Comparison of ENCODE assay signal across 13 cellular contexts in genomic region chr15:31300981-31301686, GRCh38. TPM values are rescaled to one million over a fixed set of nuclear protein-coding genes. Genes with fewer than 3 reads are reported as not detected.
DNase-seq lines count a peak whose midpoint lies in the region; ATAC-seq, FAIRE-seq and TF ChIP-seq lines count a peak whose summit lies in the region.
"Had no signal": no experiment of that assay in that cellular context is flagged by ENCODE, and none has a peak within 500 bp of the region (broad histone marks: within the 10 kb centered on the region; RNA-seq: fewer than 3 reads in every experiment).

No MANE protein-coding gene starts in this region.

- no peak overlapping the region for H3K4me3 Mint-ChIP-seq in endodermal cell
- H3K4me3 Mint-ChIP-seq: activated T-helper 17 cell treated with anti-CD3 and anti-CD28 coated beads, Interleukin-2, amount 50 U/mL, for 72 hours had no signal

- FAIRE-seq in urothelium cell line (lab: Jason Lieb, UNC), result no peak
- FAIRE-seq: bronchial epithelial cell had no signal

- peaks cover 13% of the 10 kb centered on the region for H3K4me1 ChIP-seq in endodermal cell (ENCODE audit: control insufficient read depth, insufficient read depth, low read length)

- H3K27me3 Mint-ChIP-seq in endodermal cell (ENCODE audit: insufficient read depth), result peaks cover 16% of the 10 kb centered on the region
- H3K27me3 Mint-ChIP-seq: activated T-helper 17 cell treated with anti-CD3 and anti-CD28 coated beads, Interleukin-2, amount 50 U/mL, for 72 hours had no signal

- peaks cover 31% of the 10 kb centered on the region for H3K4me1 Mint-ChIP-seq in endodermal cell

- no peaks in the 10 kb centered on the region for H3K9me3 Mint-ChIP-seq in endodermal cell
- H3K9me3 Mint-ChIP-seq: activated T-helper 17 cell treated with anti-CD3 and anti-CD28 coated beads, Interleukin-2, amount 50 U/mL, for 72 hours had no signal

- H3K9ac ChIP-seq in endodermal cell (ENCODE audit: extremely low read depth, low read length, poor library complexity, severe bottlenecking), result no peak overlapping the region

- no peaks in the 10 kb centered on the region for H3K36me3 ChIP-seq in endodermal cell (ENCODE audit: control insufficient read depth, insufficient read depth, low read length)
- H3K36me3 ChIP-seq: neutrophil had no signal

- H3K4me3 ChIP-seq in NB4 (ENCODE audit: low read depth, low read length), result no peak overlapping the region
- H3K4me3 ChIP-seq in endodermal cell (ENCODE audit: low read length), result no peak overlapping the region

- no peak for TF ChIP-seq POLR2A in NB4 (IDR thresholded peaks at IDR 0.05; ENCODE audit: extremely low read depth, insufficient read length)

- no peaks in the 10 kb centered on the region for H3K9me3 ChIP-seq in endodermal cell (ENCODE audit: control insufficient read depth, low read length)
- H3K9me3 ChIP-seq: neutrophil had no signal

- in situ Hi-C loops in GM13977 (cut with MboI; ENCODE audit: low pct_unique_long_range_greater_than_20kb, low sequenced_read_pairs, unreplicated experiment), result no loop called here

- 86 to 91% methylated on average over 6 to 17 of the region's 17 CpGs for WGBS in endodermal cell (ENCODE audit: insufficient coverage in 1 of 2, insufficient read length in 1 of 2), 2 experiments

- no peaks in the 10 kb centered on the region for H3K36me3 Mint-ChIP-seq in endodermal cell (ENCODE audit: low read depth)

- DNase-seq in GM13977 (ENCODE audit: low spot score) (peak; percentile 52), NB4 (ENCODE audit: low read depth) (peak; percentile 95), endodermal cell (peak; percentile 42), retina (peak; percentile 74), GOT3 (lab: John Stamatoyannopoulos, UW) (no peak), urothelium cell line (ENCODE audit: low spot score) (no peak)
- DNase-seq: RPMI8226; stimulated activated naive CD8-positive, alpha-beta T cell treated with anti-CD3 and anti-CD28 coated beads, Interleukin-15, Interleukin-2, amounts not matched to agents 100 U/mL and 50 U/mL, for 24 hours had no signal

- peaks cover 20% of the 10 kb centered on the region for H3K27me3 ChIP-seq in endodermal cell (ENCODE audit: control insufficient read depth, insufficient read depth, low read length, poor library complexity, severe bottlenecking)
- H3K27me3 ChIP-seq: neutrophil had no signal

- TF ChIP-seq CTCF in GM13977 (IDR thresholded peaks at IDR 0.05; ENCODE audit: extremely low read depth, insufficient read depth, missing control alignments) (no peak), NB4 (IDR thresholded peaks at IDR 0.05; ENCODE audit: low read depth, low read length) (no peak), endodermal cell (conservative IDR thresholded peaks at IDR 0.05) (no peak)

- peak overlapping the region; percentile 66 for H3K27ac ChIP-seq in endodermal cell (ENCODE audit: low read depth, low read length)
- H3K27ac ChIP-seq: neutrophil had no signal

- ATAC-seq in HG03095 (IDR thresholded peaks at IDR 0.05; ENCODE audit: unreplicated experiment), result no peak
- ATAC-seq in HG02642 (IDR thresholded peaks at IDR 0.05; ENCODE audit: poor library complexity, unreplicated experiment), result no peak
- ATAC-seq: activated T-helper 17 cell treated with anti-CD3 and anti-CD28 coated beads, Interleukin-2, amount 50 U/mL, for 72 hours; stimulated activated naive CD8-positive, alpha-beta T cell treated with anti-CD3 and anti-CD28 coated beads, Interleukin-15, Interleukin-2, amounts not matched to agents 100 U/mL and 50 U/mL, for 24 hours had no signal

- no peak overlapping the region for H3K27ac Mint-ChIP-seq in endodermal cell
- H3K27ac Mint-ChIP-seq: activated T-helper 17 cell treated with anti-CD3 and anti-CD28 coated beads, Interleukin-2, amount 50 U/mL, for 72 hours had no signal

RNA-seq across cellular contexts. Expression of gene KLF13, which starts 25.5 kb away (rescaled TPM):
- total RNA-seq in endodermal cell, result 10 to 100 TPM; 18.7 to 18.9 TPM
- polyA plus RNA-seq in endodermal cell (2013, experiment 1 of 2), result 58.0 TPM
- polyA plus RNA-seq in endodermal cell (2013, experiment 2 of 2), result 51.5 TPM

Comparison
In these comparisons a context has a peak if more than half of its experiments do, and no peak if none do; other contexts are left out.
1. DNase-seq: peak in GM13977 (single experiment), NB4 (single experiment), endodermal cell (single experiment) and retina (single experiment); none in GOT3 (single experiment) and urothelium cell line (single experiment).